Comparison of ENCODE assay signal across 16 cellular contexts in genomic region chr14:92520102-92520651, GRCh38. TPM values are rescaled to one million over a fixed set of nuclear protein-coding genes. Genes with fewer than 3 reads are reported as not detected.
DNase-seq lines count a peak whose midpoint lies in the region; ATAC-seq, FAIRE-seq and TF ChIP-seq lines count a peak whose summit lies in the region.
"Had no signal": no experiment of that assay in that cellular context is flagged by ENCODE, and none has a peak within 500 bp of the region (broad histone marks: within the 10 kb centered on the region; RNA-seq: fewer than 3 reads in every experiment).

No MANE protein-coding gene starts in this region.

- BruUV-seq in A673 (replicated peaks; lab: Mats Ljungman, UMichigan) = no TSS peak

- no peaks in the 10 kb centered on the region for H3K9me3 ChIP-seq in adrenal gland (replicated peaks in 1 of 3)
- H3K9me3 ChIP-seq in small intestine (ENCODE audit: control insufficient read depth, low read depth) = no peaks in the 10 kb centered on the region
- no peaks in the 10 kb centered on the region for H3K9me3 ChIP-seq in A673 (ENCODE audit: low read depth, low read length, poor library complexity, severe bottlenecking)
- H3K9me3 ChIP-seq: Caco-2, MG63 had no signal

- no peak for TF ChIP-seq CTCF in adrenal gland (IDR thresholded peaks at IDR 0.05)
- TF ChIP-seq CTCF in A673 (conservative IDR thresholded peaks at IDR 0.05; ENCODE audit: low read depth, low read length) = no peak

- CTCF ChIA-PET in A673 (lab: Charles Lee) = no interaction called here

- ATAC-seq in HG03354 (IDR thresholded peaks at IDR 0.05; ENCODE audit: poor library complexity, severe bottlenecking, unreplicated experiment) (peak; percentile 46), GM21529 (IDR thresholded peaks at IDR 0.05; ENCODE audit: unreplicated experiment) (no peak)
- ATAC-seq: left lobe of liver had no signal

- H3K27ac ChIP-seq in adrenal gland (peak overlapping the region; percentile 30 to 70 (median 65)), small intestine (ENCODE audit: low read depth in 1 of 2, low read length in 1 of 2) (peak overlapping the region; percentile 16 to 27), A673 (ENCODE audit: low read depth, low read length, poor library complexity, severe bottlenecking) (no peak overlapping the region)
- H3K27ac ChIP-seq: 22Rv1 had no signal

- no peak for TF ChIP-seq POLR2A in adrenal gland (IDR thresholded peaks at IDR 0.05)

- H3K36me3 ChIP-seq in adrenal gland (replicated peaks in 1 of 2) (no peaks in the 10 kb centered on the region), small intestine (ENCODE audit: control insufficient read depth in 2 of 2, insufficient read depth in 2 of 2, low read length in 2 of 2) (no peaks in the 10 kb centered on the region), A673 (ENCODE audit: insufficient read depth, low read length, poor library complexity, severe bottlenecking) (no peaks in the 10 kb centered on the region)
- H3K36me3 ChIP-seq: MG63 had no signal

- 79 to 87% (median 82%) methylated on average over 11 of the region's 11 CpGs for WGBS in adrenal gland, 4 donors
- WGBS in small intestine, 3 donors = 77 to 89% (median 79%) methylated on average over 11 of the region's 11 CpGs

- H3K4me3 ChIP-seq in adrenal gland (no peak overlapping the region), small intestine (ENCODE audit: low read depth in 1 of 2, low read length in 2 of 2) (no peak overlapping the region), A673 (ENCODE audit: low read depth, low read length, poor library complexity, severe bottlenecking) (no peak overlapping the region)
- H3K4me3 ChIP-seq: MG63 had no signal

- H3K27me3 ChIP-seq in adrenal gland (no peaks in the 10 kb centered on the region), small intestine (ENCODE audit: control insufficient read depth in 2 of 2, insufficient read depth in 2 of 2, low read length in 2 of 2) (no peaks in the 10 kb centered on the region), A673 (replicated peaks; ENCODE audit: insufficient read depth, low read depth, low read length, poor library complexity) (no peaks in the 10 kb centered on the region)
- H3K27me3 ChIP-seq: MG63 had no signal

- H3K4me1 ChIP-seq in adrenal gland (replicated peaks in 1 of 2) (peaks cover 19 to 25% of the 10 kb centered on the region in 2 donors), small intestine (ENCODE audit: control insufficient read depth in 2 of 2, insufficient read depth in 1 of 2, low read depth in 1 of 2, low read length in 1 of 2) (peaks cover 0 to 2% of the 10 kb centered on the region in 2 donors), A673 (ENCODE audit: insufficient read depth, low read length, poor library complexity, severe bottlenecking) (no peaks in the 10 kb centered on the region)
- H3K4me1 ChIP-seq: Caco-2 had no signal

- POLR2A ChIA-PET in A673 (lab: Charles Lee; ENCODE audit: low non-redundant PET) = no interaction called here

- intact Hi-C loops in adrenal gland (cut with DNase I) = no loop called here
- intact Hi-C loops in A673 (cut with micrococcal nuclease; ENCODE audit: unreplicated experiment) = no loop called here

- no peak for FAIRE-seq in small intestine (lab: Jason Lieb, UNC)

- DNase-seq in NK-92 treated with Interleukin-12 subunit alpha and Interleukin-12 subunit beta, amount 100 ng/mL, for 24 hours (lab: John Stamatoyannopoulos, UW) = peak; percentile 49
- DNase-seq in NK-92 (lab: John Stamatoyannopoulos, UW; ENCODE audit: unreplicated experiment) = no peak
- peak in 1 of 7 donors; percentile 31 for DNase-seq in adrenal gland
- no peak for DNase-seq in small intestine
- DNase-seq in A673 (ENCODE audit: low spot score) = no peak
- DNase-seq in NCI-H345 treated with DMSO at 0.1 percent for 48 hours (lab: John Stamatoyannopoulos, UW; ENCODE audit: unreplicated experiment) = no peak
- DNase-seq: Caco-2, cerebellar nuclear complex, MG63, NCI-H2227 treated with DMSO at 0.1 percent for 48 hours, nucleus accumbens had no signal

RNA-seq across cellular contexts. Expression of gene RIN3, which starts 6.6 kb away (rescaled TPM):
- 10 to 100 TPM; 21.5 to 63.2 (median 30.3) TPM for total RNA-seq in adrenal gland
- polyA plus RNA-seq in adrenal gland = 10 to 100 TPM in 2 of 3 donors, 1 to 10 TPM in 1; 8.1 to 55.7 (median 32.5) TPM
- 10 to 100 TPM in 1 of 3 donors, 1 to 10 TPM in 2; 1.8 to 14.7 (median 9.5) TPM for polyA plus RNA-seq in small intestine
- total RNA-seq in A673 (2021) = 2.4 and 2.5 TPM in 2 replicates
- total RNA-seq: HT-29 had no signal
